ENCODE assay signal across 8 cellular contexts in the genomic region with DNA sequence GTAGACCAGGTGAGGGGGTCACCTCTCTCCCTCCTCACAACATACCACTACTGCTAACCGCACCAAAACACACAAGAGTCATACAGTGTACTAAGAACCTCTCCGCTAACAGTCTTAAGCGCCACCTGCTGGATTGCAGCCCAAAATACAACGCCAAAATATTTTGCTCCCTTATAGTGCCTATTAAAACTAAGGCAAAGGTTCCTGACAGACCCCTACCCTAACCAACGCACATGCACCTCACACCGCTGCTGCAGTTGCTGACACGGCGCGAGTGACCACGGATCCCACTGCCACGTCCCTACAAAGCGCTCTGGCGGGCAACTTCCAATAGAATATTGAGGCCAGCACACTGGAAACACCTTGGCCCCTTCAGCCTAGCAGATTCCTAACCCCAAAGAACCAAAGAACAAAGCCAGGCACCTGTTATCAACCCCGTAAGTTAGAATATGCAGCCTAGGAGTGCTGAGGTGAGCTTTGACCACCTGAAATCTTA.
DNase-seq lines count a peak whose midpoint lies in the region; ATAC-seq and TF ChIP-seq lines count a peak whose summit lies in the region.

No MANE protein-coding gene starts in this region.

- H3K27me3 Mint-ChIP-seq in chondrocyte (ENCODE audit: low read depth) = no peaks in the 10 kb centered on the region
- no peaks in the 10 kb centered on the region for H3K27me3 Mint-ChIP-seq in activated CD8-positive, alpha-beta memory T cell treated with anti-CD3 and anti-CD28 coated beads, Interleukin-2, amount 10 ng/mL, durations not matched to agents 7 days and 5 days

- no peak overlapping the region for H4K5ac ChIP-seq in mesendoderm (ENCODE audit: low read length)

- no peak overlapping the region for H2AK5ac ChIP-seq in mesendoderm (ENCODE audit: low read length)

- H3K56ac ChIP-seq in mesendoderm (ENCODE audit: low read length) = no peak overlapping the region

- peaks cover 30% of the 10 kb centered on the region for H3K9me3 Mint-ChIP-seq in chondrocyte (ENCODE audit: low read depth)
- peaks cover 7% of the 10 kb centered on the region for H3K9me3 Mint-ChIP-seq in activated CD8-positive, alpha-beta memory T cell treated with anti-CD3 and anti-CD28 coated beads, Interleukin-2, amount 10 ng/mL, durations not matched to agents 7 days and 5 days (ENCODE audit: low read depth)

- H3K4me2 ChIP-seq in mesendoderm (ENCODE audit: low read length) = no peak overlapping the region

- no CpG with 5 or more reads among the region's 14 CpGs for WGBS in mesendoderm (ENCODE audit: extremely low coverage, insufficient coverage, low lambda C conversion rate)

- H3K4me3 Mint-ChIP-seq in chondrocyte (ENCODE audit: unreplicated experiment) = no peak overlapping the region
- H3K4me3 Mint-ChIP-seq in activated CD8-positive, alpha-beta memory T cell treated with anti-CD3 and anti-CD28 coated beads, Interleukin-2, amount 10 ng/mL, durations not matched to agents 7 days and 5 days = no peak overlapping the region

- no peak overlapping the region for H3K9ac ChIP-seq in mesendoderm (ENCODE audit: low read length)

- DNase-seq in NCI-H1417 (lab: John Stamatoyannopoulos, UW) (peak in 2 of 3 experiments; percentile 19 to 47), NCI-H1417 treated with DMSO at 0.1 percent for 48 hours (lab: John Stamatoyannopoulos, UW) (no peak), NCI-H748 (lab: John Stamatoyannopoulos, UW; ENCODE audit: unreplicated experiment) (peak; percentile 65), chondrocyte (ENCODE audit: low spot score) (no peak), mesendoderm (peak; percentile 78)
- DNase-seq in activated CD8-positive, alpha-beta memory T cell treated with anti-CD3 and anti-CD28 coated beads, Interleukin-2, amount 10 ng/mL, durations not matched to agents 7 days and 5 days = no peak

- no peaks in the 10 kb centered on the region for H3K79me1 ChIP-seq in mesendoderm (ENCODE audit: low read length)

- H4K8ac ChIP-seq in mesendoderm (ENCODE audit: low read depth, low read length) = no peak overlapping the region

- peaks cover 19% of the 10 kb centered on the region for H3K36me3 Mint-ChIP-seq in chondrocyte (ENCODE audit: low read depth)
- no peaks in the 10 kb centered on the region for H3K36me3 Mint-ChIP-seq in activated CD8-positive, alpha-beta memory T cell treated with anti-CD3 and anti-CD28 coated beads, Interleukin-2, amount 10 ng/mL, durations not matched to agents 7 days and 5 days

- H2BK120ac ChIP-seq in mesendoderm (ENCODE audit: low read depth, low read length) = no peak overlapping the region

- peak; percentile 84 for TF ChIP-seq CTCF in chondrocyte (IDR thresholded peaks at IDR 0.05)

- no peak overlapping the region for H3K4me3 ChIP-seq in mesendoderm (ENCODE audit: low read length)

- CTCF ChIA-PET in activated CD8-positive, alpha-beta memory T cell treated with anti-CD3 and anti-CD28 coated beads, Interleukin-2, amount 10 ng/mL, durations not matched to agents 7 days and 5 days (lab: Charles Lee) = no interaction called here

- H3K79me2 ChIP-seq in mesendoderm (ENCODE audit: control insufficient read depth, insufficient read depth, low read length) = no peaks in the 10 kb centered on the region

- no peak overlapping the region for H3K4ac ChIP-seq in mesendoderm (ENCODE audit: low read depth, low read length)

- no peak overlapping the region for H3K27ac ChIP-seq in mesendoderm (ENCODE audit: low read depth, low read length)

- no peaks in the 10 kb centered on the region for H3K27me3 ChIP-seq in mesendoderm (ENCODE audit: insufficient read depth, low read length, poor library complexity)

- H2BK5ac ChIP-seq in mesendoderm (ENCODE audit: low read length) = no peak overlapping the region

- no peak overlapping the region for H3K27ac Mint-ChIP-seq in chondrocyte (ENCODE audit: unreplicated experiment)
- no peak overlapping the region for H3K27ac Mint-ChIP-seq in activated CD8-positive, alpha-beta memory T cell treated with anti-CD3 and anti-CD28 coated beads, Interleukin-2, amount 10 ng/mL, durations not matched to agents 7 days and 5 days

- no peak overlapping the region for H3K23ac ChIP-seq in mesendoderm (ENCODE audit: low read length)

- H3K4me1 Mint-ChIP-seq in chondrocyte (ENCODE audit: low read depth) = peaks cover 10% of the 10 kb centered on the region
- no peaks in the 10 kb centered on the region for H3K4me1 Mint-ChIP-seq in activated CD8-positive, alpha-beta memory T cell treated with anti-CD3 and anti-CD28 coated beads, Interleukin-2, amount 10 ng/mL, durations not matched to agents 7 days and 5 days

- no peak overlapping the region for H3K18ac ChIP-seq in mesendoderm (ENCODE audit: low read length)

- H3K4me1 ChIP-seq in mesendoderm (ENCODE audit: control insufficient read depth, low read depth, low read length) = no peaks in the 10 kb centered on the region

- no peaks in the 10 kb centered on the region for H3K36me3 ChIP-seq in mesendoderm (ENCODE audit: control insufficient read depth, insufficient read depth, low read length)

- H2BK15ac ChIP-seq in mesendoderm (replicated peaks; ENCODE audit: low read depth) = no peak overlapping the region

- ATAC-seq in GM19035 (IDR thresholded peaks at IDR 0.05; ENCODE audit: unreplicated experiment) (peak; percentile 92), HG03064 (IDR thresholded peaks at IDR 0.05; ENCODE audit: low read depth, unreplicated experiment) (peak; percentile 78)
- ATAC-seq in activated CD8-positive, alpha-beta memory T cell treated with anti-CD3 and anti-CD28 coated beads, Interleukin-2, amount 10 ng/mL, durations not matched to agents 7 days and 5 days = no peak

Comparison
In these comparisons a context has a peak if more than half of its experiments do, and no peak if none do; other contexts are left out.
1. DNase-seq: peak in NCI-H1417 (2 of 3), NCI-H748 (single experiment) and mesendoderm (single experiment); none in NCI-H1417 treated with DMSO at 0.1 percent for 48 hours (single experiment), chondrocyte (single experiment) and activated CD8-positive, alpha-beta memory T cell treated with anti-CD3 and anti-CD28 coated beads, Interleukin-2, amount 10 ng/mL, durations not matched to agents 7 days and 5 days (single experiment).